In the genomic region with DNA sequence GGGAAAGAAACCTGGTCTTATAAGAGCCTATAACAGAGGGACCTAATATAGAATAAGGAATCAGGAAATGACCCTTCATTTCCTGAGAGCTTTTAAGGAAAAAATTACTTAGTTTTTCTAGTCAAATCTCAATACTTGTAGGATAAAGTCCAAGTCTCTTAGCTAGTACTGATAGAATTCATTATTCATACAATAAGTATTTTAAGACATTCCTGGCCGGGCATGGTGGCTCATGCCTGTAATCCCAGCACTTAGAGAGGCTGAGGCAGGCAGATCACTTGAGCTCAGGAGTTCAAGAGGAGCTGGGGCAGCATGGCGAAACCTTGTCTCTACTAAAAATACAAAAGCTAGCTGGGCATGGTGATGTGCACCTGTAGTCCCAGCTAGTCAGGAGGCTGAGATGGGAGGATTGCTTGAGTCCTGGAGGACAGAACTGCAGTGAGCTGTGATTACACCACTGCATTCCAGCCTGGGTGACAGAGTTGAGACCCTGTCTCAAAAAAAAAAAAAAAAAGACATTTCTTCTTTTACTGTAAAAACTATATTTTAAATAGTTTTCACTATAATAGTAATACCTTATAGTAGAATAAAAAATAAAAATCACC, we compare ENCODE assay signal across 15 cellular contexts. TPM values are rescaled to one million over a fixed set of nuclear protein-coding genes. Genes with fewer than 3 reads are reported as not detected.
A peak's percentile ranks its signal among the peaks of the same experiment; 100 is the strongest.
DNase-seq lines count a peak whose midpoint lies in the region; ATAC-seq and TF ChIP-seq lines count a peak whose summit lies in the region.
"Had no signal": no experiment of that assay in that cellular context is flagged by ENCODE, and none has a peak within 500 bp of the region (broad histone marks: within the 10 kb centered on the region; RNA-seq: fewer than 3 reads in every experiment).

No MANE protein-coding gene starts in this region.

- no peaks in the 10 kb centered on the region for H3K9me3 Mint-ChIP-seq in stimulated activated naive CD8-positive, alpha-beta T cell treated with anti-CD3 and anti-CD28 coated beads, Interleukin-15, Interleukin-2, amounts not matched to agents 100 ng/mL and 50 ng/mL, for 24 hours
- no peaks in the 10 kb centered on the region for H3K9me3 Mint-ChIP-seq in activated T-helper 17 cell treated with anti-CD3 and anti-CD28 coated beads, Interleukin-2, amount 50 U/mL, for 72 hours
- H3K9me3 Mint-ChIP-seq in type B pancreatic cell: no peaks in the 10 kb centered on the region

- no peak for ATAC-seq in stimulated activated naive CD8-positive, alpha-beta T cell treated with anti-CD3 and anti-CD28 coated beads, Interleukin-15, Interleukin-2, amounts not matched to agents 100 U/mL and 50 U/mL, for 24 hours
- ATAC-seq in activated T-helper 17 cell treated with anti-CD3 and anti-CD28 coated beads, Interleukin-2, amount 50 U/mL, for 72 hours (replicated peaks): no peak
- ATAC-seq in GM18502 (IDR thresholded peaks at IDR 0.05; ENCODE audit: poor library complexity, unreplicated experiment) (no peak), GM18861 (IDR thresholded peaks at IDR 0.05; ENCODE audit: unreplicated experiment) (no peak)
- ATAC-seq: left colon had no signal

- peak overlapping the region; percentile 95 for H3K4me3 Mint-ChIP-seq in stimulated activated naive CD8-positive, alpha-beta T cell treated with anti-CD3 and anti-CD28 coated beads, Interleukin-15, Interleukin-2, amounts not matched to agents 100 ng/mL and 50 ng/mL, for 24 hours
- H3K4me3 Mint-ChIP-seq in activated T-helper 17 cell treated with anti-CD3 and anti-CD28 coated beads, Interleukin-2, amount 50 U/mL, for 72 hours: peak overlapping the region; percentile 92
- peak overlapping the region; percentile 34 for H3K4me3 Mint-ChIP-seq in type B pancreatic cell

- no peak overlapping the region for H3K4me3 ChIP-seq in fibroblast of villous mesenchyme (ENCODE audit: low read depth, low read length)

- TF ChIP-seq CTCF in fibroblast of villous mesenchyme (IDR thresholded peaks at IDR 0.05; ENCODE audit: insufficient read depth, low read depth, low read length) (no peak), type B pancreatic cell (conservative IDR thresholded peaks at IDR 0.05) (no peak)

- H3K4me1 Mint-ChIP-seq in stimulated activated naive CD8-positive, alpha-beta T cell treated with anti-CD3 and anti-CD28 coated beads, Interleukin-15, Interleukin-2, amounts not matched to agents 100 ng/mL and 50 ng/mL, for 24 hours (ENCODE audit: low read depth): peaks cover 75% of the 10 kb centered on the region
- H3K4me1 Mint-ChIP-seq in activated T-helper 17 cell treated with anti-CD3 and anti-CD28 coated beads, Interleukin-2, amount 50 U/mL, for 72 hours: peaks cover 29% of the 10 kb centered on the region
- H3K4me1 Mint-ChIP-seq in type B pancreatic cell (ENCODE audit: unreplicated experiment): peaks cover 20% of the 10 kb centered on the region

- peak overlapping the region; percentile 83 for H3K27ac Mint-ChIP-seq in stimulated activated naive CD8-positive, alpha-beta T cell treated with anti-CD3 and anti-CD28 coated beads, Interleukin-15, Interleukin-2, amounts not matched to agents 100 ng/mL and 50 ng/mL, for 24 hours
- peak overlapping the region; percentile 99 for H3K27ac Mint-ChIP-seq in activated T-helper 17 cell treated with anti-CD3 and anti-CD28 coated beads, Interleukin-2, amount 50 U/mL, for 72 hours
- peak overlapping the region; percentile 35 for H3K27ac Mint-ChIP-seq in type B pancreatic cell

- DNase-seq in stimulated activated naive CD8-positive, alpha-beta T cell treated with anti-CD3 and anti-CD28 coated beads, Interleukin-15, Interleukin-2, amounts not matched to agents 100 U/mL and 50 U/mL, for 24 hours: no peak
- DNase-seq in fibroblast of villous mesenchyme (ENCODE audit: low read depth) (peak; percentile 48), type B pancreatic cell (ENCODE audit: extremely low spot score, unreplicated experiment) (no peak)
- no peak for DNase-seq in effector CD8-positive, alpha-beta T cell (lab: John Stamatoyannopoulos, UW)
- DNase-seq: activated CD8-positive, alpha-beta memory T cell treated with anti-CD3 and anti-CD28 coated beads, Interleukin-2, amount 50 U/mL, for 4 hours; effector memory CD4-positive, alpha-beta T cell; left colon; NCI-H1930; substantia nigra had no signal

- H3K36me3 Mint-ChIP-seq in stimulated activated naive CD8-positive, alpha-beta T cell treated with anti-CD3 and anti-CD28 coated beads, Interleukin-15, Interleukin-2, amounts not matched to agents 100 ng/mL and 50 ng/mL, for 24 hours (ENCODE audit: low read depth): peaks cover 41% of the 10 kb centered on the region
- H3K36me3 Mint-ChIP-seq in activated T-helper 17 cell treated with anti-CD3 and anti-CD28 coated beads, Interleukin-2, amount 50 U/mL, for 72 hours (ENCODE audit: low read depth): peaks cover 57% of the 10 kb centered on the region
- H3K36me3 Mint-ChIP-seq in type B pancreatic cell: peaks cover 8% of the 10 kb centered on the region

- peaks cover 4% of the 10 kb centered on the region for H3K27me3 Mint-ChIP-seq in stimulated activated naive CD8-positive, alpha-beta T cell treated with anti-CD3 and anti-CD28 coated beads, Interleukin-15, Interleukin-2, amounts not matched to agents 100 ng/mL and 50 ng/mL, for 24 hours
- no peaks in the 10 kb centered on the region for H3K27me3 Mint-ChIP-seq in activated T-helper 17 cell treated with anti-CD3 and anti-CD28 coated beads, Interleukin-2, amount 50 U/mL, for 72 hours
- no peaks in the 10 kb centered on the region for H3K27me3 Mint-ChIP-seq in type B pancreatic cell

RNA-seq across cellular contexts. Expression of a gene that starts 3.2 kb away (rescaled TPM):
- total RNA-seq in activated T-helper 17 cell treated with anti-CD3 and anti-CD28 coated beads, Interleukin-2, amount 50 U/mL, for 72 hours: 10 to 100 TPM; 19.9 to 28.3 TPM
- total RNA-seq in fibroblast of villous mesenchyme: 73.4 and 100 TPM in 2 replicates
- 31.6 and 32.0 TPM in 2 replicates for total RNA-seq in type B pancreatic cell (ENCODE audit: low replicate concordance)

RNA-seq across cellular contexts. Expression of a gene that starts 8.0 kb away (rescaled TPM):
- total RNA-seq in activated T-helper 17 cell treated with anti-CD3 and anti-CD28 coated beads, Interleukin-2, amount 50 U/mL, for 72 hours: under 1 TPM in 1 of 2 donors, not detected in 1; 0.13 TPM
- total RNA-seq in fibroblast of villous mesenchyme (not detected in 2 replicates), type B pancreatic cell (ENCODE audit: low replicate concordance) (0.24 and 1.1 TPM in 2 replicates)
- total RNA-seq: left colon, RPMI7951, skeletal muscle tissue had no signal

Comparison
In these comparisons a context has a peak if more than half of its experiments do, and no peak if none do; other contexts are left out.
1. H3K27ac Mint-ChIP-seq: peak in every context shown above with its lines; median percentile 99 in activated T-helper 17 cell treated with anti-CD3 and anti-CD28 coated beads, Interleukin-2, amount 50 U/mL, for 72 hours; 83 in stimulated activated naive CD8-positive, alpha-beta T cell treated with anti-CD3 and anti-CD28 coated beads, Interleukin-15, Interleukin-2, amounts not matched to agents 100 ng/mL and 50 ng/mL, for 24 hours; 35 in type B pancreatic cell.
2. H3K4me3 Mint-ChIP-seq: peak in every context shown above with its lines; median percentile 95 in stimulated activated naive CD8-positive, alpha-beta T cell treated with anti-CD3 and anti-CD28 coated beads, Interleukin-15, Interleukin-2, amounts not matched to agents 100 ng/mL and 50 ng/mL, for 24 hours; 92 in activated T-helper 17 cell treated with anti-CD3 and anti-CD28 coated beads, Interleukin-2, amount 50 U/mL, for 72 hours; 34 in type B pancreatic cell.